ENCODE assay signal across 15 cellular contexts in the genomic region with DNA sequence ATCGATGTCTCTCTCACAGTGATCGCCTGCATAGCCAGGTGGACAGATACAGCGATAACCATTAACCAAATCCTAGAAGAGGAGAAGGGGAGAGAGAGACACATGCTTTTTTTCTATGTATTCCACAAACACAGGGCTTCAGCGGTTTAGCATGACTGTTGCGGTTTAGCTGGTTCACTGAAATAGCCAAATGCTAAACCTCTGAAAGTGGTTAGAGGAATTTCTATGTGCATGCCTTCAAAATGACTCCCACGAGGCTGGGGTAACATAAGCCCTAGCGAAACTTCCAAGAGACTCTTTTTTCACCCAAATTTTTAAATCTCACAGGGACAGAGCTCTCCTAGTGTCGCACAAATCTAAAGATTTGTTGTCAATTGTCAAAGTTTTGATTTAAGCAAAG. TPM values are rescaled to one million over a fixed set of nuclear protein-coding genes. Genes with fewer than 3 reads are reported as not detected.
A peak's percentile ranks its signal among the peaks of the same experiment; 100 is the strongest.
DNase-seq lines count a peak whose midpoint lies in the region; ATAC-seq, FAIRE-seq and TF ChIP-seq lines count a peak whose summit lies in the region.
"Had no signal": no experiment of that assay in that cellular context is flagged by ENCODE, and none has a peak within 500 bp of the region (broad histone marks: within the 10 kb centered on the region; RNA-seq: fewer than 3 reads in every experiment).

No MANE protein-coding gene starts in this region.

- peak; percentile 83 for DNase-seq in AG04449 (ENCODE audit: low read depth, low spot score)
- DNase-seq in choroid plexus epithelial cell (ENCODE audit: low read depth) = peak; percentile 82
- no peak for DNase-seq in nephron progenitor cell
- no peak for DNase-seq in NCI-H146 treated with DMSO at 0.1 percent for 48 hours (lab: John Stamatoyannopoulos, UW; ENCODE audit: unreplicated experiment)
- DNase-seq in activated CD4-positive, alpha-beta T cell treated with anti-CD3 and anti-CD28 coated beads, Interleukin-2, amount 10 ng/mL, durations not matched to agents 24 days and 14 days = no peak
- no peak for DNase-seq in HTR-8/SVneo (ENCODE audit: insufficient read length, low spot score)
- no peak for DNase-seq in NCI-H2196 (lab: John Stamatoyannopoulos, UW; ENCODE audit: unreplicated experiment)
- DNase-seq: anterior cingulate cortex, BE2C, GDM1, Karpas-422, SHP77 treated with DMSO at 0.1 percent for 48 hours, sigmoid colon had no signal

- ATAC-seq in HG02885 (IDR thresholded peaks at IDR 0.05; ENCODE audit: poor library complexity, unreplicated experiment) = peak; percentile 53

- FAIRE-seq in HTR-8/SVneo (lab: Jason Lieb, UNC) = no peak

- H3K4me3 Mint-ChIP-seq in nephron progenitor cell = no peak overlapping the region
- H3K4me3 Mint-ChIP-seq in activated CD4-positive, alpha-beta T cell treated with anti-CD3 and anti-CD28 coated beads, Interleukin-2, amount 10 ng/mL, durations not matched to agents 24 days and 14 days = no peak overlapping the region

- TF ChIP-seq CTCF in AG04449 (IDR thresholded peaks at IDR 0.05; ENCODE audit: insufficient read depth, low read length, missing control alignments) (no peak), choroid plexus epithelial cell (conservative IDR thresholded peaks at IDR 0.05; ENCODE audit: low read depth, low read length) (no peak), nephron progenitor cell (IDR thresholded peaks at IDR 0.05) (no peak)

- H3K36me3 Mint-ChIP-seq in nephron progenitor cell (ENCODE audit: low read depth) = peaks cover 84% of the 10 kb centered on the region
- H3K36me3 Mint-ChIP-seq in activated CD4-positive, alpha-beta T cell treated with anti-CD3 and anti-CD28 coated beads, Interleukin-2, amount 10 ng/mL, durations not matched to agents 24 days and 14 days (ENCODE audit: low read depth) = no peaks in the 10 kb centered on the region

- peaks cover 86% of the 10 kb centered on the region for H3K4me1 Mint-ChIP-seq in nephron progenitor cell
- H3K4me1 Mint-ChIP-seq in activated CD4-positive, alpha-beta T cell treated with anti-CD3 and anti-CD28 coated beads, Interleukin-2, amount 10 ng/mL, durations not matched to agents 24 days and 14 days = peaks cover 6% of the 10 kb centered on the region

- peak overlapping the region; percentile 93 for H3K27ac Mint-ChIP-seq in nephron progenitor cell
- no peak overlapping the region for H3K27ac Mint-ChIP-seq in activated CD4-positive, alpha-beta T cell treated with anti-CD3 and anti-CD28 coated beads, Interleukin-2, amount 10 ng/mL, durations not matched to agents 24 days and 14 days

- CTCF ChIA-PET in AG04449 (lab: Yijun Ruan, JAX) = interaction anchor here (0.6 to 1.4 kb wide), 4 partner anchors 22 to 96 kb away, joined by 3 to 7 read pairs (median 4); no protein-coding TSS in a partner anchor

- no peak overlapping the region for H3K4me3 ChIP-seq in AG04449 (ENCODE audit: low read depth, low read length)
- H3K4me3 ChIP-seq in choroid plexus epithelial cell (ENCODE audit: low read depth, low read length) = no peak overlapping the region
- H3K4me3 ChIP-seq: sigmoid colon had no signal

- H3K9me3 Mint-ChIP-seq in nephron progenitor cell = no peaks in the 10 kb centered on the region
- no peaks in the 10 kb centered on the region for H3K9me3 Mint-ChIP-seq in activated CD4-positive, alpha-beta T cell treated with anti-CD3 and anti-CD28 coated beads, Interleukin-2, amount 10 ng/mL, durations not matched to agents 24 days and 14 days
- H3K9me3 Mint-ChIP-seq: type B pancreatic cell had no signal

- H3K27me3 Mint-ChIP-seq in nephron progenitor cell (ENCODE audit: low read depth, poor library complexity) = peaks cover 8% of the 10 kb centered on the region
- H3K27me3 Mint-ChIP-seq in activated CD4-positive, alpha-beta T cell treated with anti-CD3 and anti-CD28 coated beads, Interleukin-2, amount 10 ng/mL, durations not matched to agents 24 days and 14 days = peaks cover 8% of the 10 kb centered on the region
- H3K27me3 Mint-ChIP-seq: type B pancreatic cell had no signal

- POLR2A ChIA-PET in AG04449 (lab: Yijun Ruan, JAX) = interaction anchor here (0.7 kb wide), 1 partner anchor 23 kb away, joined by 3 read pairs; no protein-coding TSS in a partner anchor

- intact Hi-C loops in activated CD4-positive, alpha-beta T cell treated with anti-CD3 and anti-CD28 coated beads, Interleukin-2, amount 10 ng/mL, durations not matched to agents 24 days and 14 days (cut with micrococcal nuclease) = no loop called here

RNA-seq across cellular contexts. Expression of gene JAG1, which starts 25.1 kb away (rescaled TPM):
- 1.1 and 1.3 TPM in 2 replicates for total RNA-seq in activated CD4-positive, alpha-beta T cell treated with anti-CD3 and anti-CD28 coated beads, Interleukin-2, amount 10 ng/mL, durations not matched to agents 24 days and 14 days

Comparison
In these comparisons a context has a peak if more than half of its experiments do, and no peak if none do; other contexts are left out.
1. DNase-seq: peak in AG04449 (single experiment) and choroid plexus epithelial cell (single experiment); none in nephron progenitor cell (single experiment), NCI-H146 treated with DMSO at 0.1 percent for 48 hours (single experiment), activated CD4-positive, alpha-beta T cell treated with anti-CD3 and anti-CD28 coated beads, Interleukin-2, amount 10 ng/mL, durations not matched to agents 24 days and 14 days (single experiment), HTR-8/SVneo (single experiment) and NCI-H2196 (single experiment).